ENCODE assay signal across 28 cellular contexts in the genomic region with DNA sequence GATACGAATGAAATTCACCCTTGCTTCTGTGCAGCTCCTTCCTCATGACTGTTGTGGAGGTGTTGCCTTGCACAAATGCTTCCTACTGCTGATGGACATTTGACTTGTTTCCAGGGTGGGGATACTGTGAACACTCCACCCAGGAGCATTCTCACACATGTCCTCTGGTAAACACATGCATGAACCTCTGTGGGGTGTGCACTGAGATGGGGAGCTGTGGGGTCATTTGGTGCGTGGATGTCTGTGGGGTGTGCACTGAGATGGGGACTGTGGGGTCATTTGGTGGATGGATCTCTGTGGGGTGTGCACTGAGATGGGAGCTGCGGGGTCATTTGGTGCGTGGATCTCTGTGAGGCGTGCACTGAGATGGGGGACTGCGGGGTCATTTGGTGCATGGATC.
"Had no signal": no experiment of that assay in that cellular context is flagged by ENCODE, and none has a peak within 500 bp of the region (broad histone marks: within the 10 kb centered on the region; RNA-seq: fewer than 3 reads in every experiment).

No MANE protein-coding gene starts in this region.

- H3K27ac Mint-ChIP-seq: stimulated activated effector memory CD8-positive, alpha-beta T cell treated with anti-CD3 and anti-CD28 coated beads, Interleukin-12 subunit alpha, Interleukin-12 subunit beta, amount 100 ng/mL, for 72 hours; stimulated activated memory B cell treated with anti-CD40 and anti-IgM and Interleukin-4, amounts not matched to agents 10 μg/mL and 1 μg/mL and 100 μg/mL, for 72 hours; stimulated activated naive B cell treated with anti-CD40 and anti-IgM and Interleukin-4, amounts not matched to agents 10 μg/mL and 1 μg/mL and 100 μg/mL, for 72 hours; stimulated activated naive CD8-positive, alpha-beta T cell treated with anti-CD3 and anti-CD28 coated beads, Interleukin-15, amount 100 ng/mL, for 72 hours; stimulated activated naive CD8-positive, alpha-beta T cell treated with anti-CD3 and anti-CD28 coated beads, Interleukin-15, Interleukin-2, amounts not matched to agents 100 ng/mL and 50 ng/mL, for 24 hours; type B pancreatic cell had no signal

- H3K4me3 ChIP-seq: stomach, suprapubic skin, testis, thoracic aorta, thyroid gland, tibial artery, tibial nerve, transverse colon, upper lobe of left lung, upper lobe of right lung, uterus, vagina had no signal

- H3K4me3 Mint-ChIP-seq: stimulated activated effector memory CD8-positive, alpha-beta T cell treated with anti-CD3 and anti-CD28 coated beads, Interleukin-12 subunit alpha, Interleukin-12 subunit beta, amount 100 ng/mL, for 72 hours; stimulated activated memory B cell treated with anti-CD40 and anti-IgM and Interleukin-4, amounts not matched to agents 10 μg/mL and 1 μg/mL and 100 μg/mL, for 72 hours; stimulated activated naive B cell treated with anti-CD40 and anti-IgM and Interleukin-4, amounts not matched to agents 10 μg/mL and 1 μg/mL and 100 μg/mL, for 72 hours; stimulated activated naive CD8-positive, alpha-beta T cell treated with anti-CD3 and anti-CD28 coated beads, Interleukin-15, amount 100 ng/mL, for 72 hours; stimulated activated naive CD8-positive, alpha-beta T cell treated with anti-CD3 and anti-CD28 coated beads, Interleukin-15, Interleukin-2, amounts not matched to agents 100 ng/mL and 50 ng/mL, for 24 hours; type B pancreatic cell had no signal

- H3K9me3 Mint-ChIP-seq: stimulated activated effector memory CD8-positive, alpha-beta T cell treated with anti-CD3 and anti-CD28 coated beads, Interleukin-12 subunit alpha, Interleukin-12 subunit beta, amount 100 ng/mL, for 72 hours; stimulated activated naive CD8-positive, alpha-beta T cell treated with anti-CD3 and anti-CD28 coated beads, Interleukin-15, amount 100 ng/mL, for 72 hours; stimulated activated naive CD8-positive, alpha-beta T cell treated with anti-CD3 and anti-CD28 coated beads, Interleukin-15, Interleukin-2, amounts not matched to agents 100 ng/mL and 50 ng/mL, for 24 hours; type B pancreatic cell had no signal

- ATAC-seq: stimulated activated effector memory CD8-positive, alpha-beta T cell treated with anti-CD3 and anti-CD28 coated beads, Interleukin-12 subunit alpha, Interleukin-12 subunit beta, amount 100 ng/mL, for 72 hours; stimulated activated memory B cell treated with anti-CD40 and anti-IgM and Interleukin-4, amounts not matched to agents 10 μg/mL and 1 μg/mL and 100 μg/mL, for 72 hours; stimulated activated naive B cell treated with anti-CD40 and anti-IgM and Interleukin-4, amounts not matched to agents 10 μg/mL and 1 μg/mL and 100 μg/mL, for 72 hours; stimulated activated naive CD8-positive, alpha-beta T cell treated with anti-CD3 and anti-CD28 coated beads, Interleukin-15, amount 100 ng/mL, for 72 hours; stimulated activated naive CD8-positive, alpha-beta T cell treated with anti-CD3 and anti-CD28 coated beads, Interleukin-15, Interleukin-2, amounts not matched to agents 100 U/mL and 50 U/mL, for 24 hours; upper lobe of right lung had no signal

- H3K27me3 ChIP-seq: suprapubic skin, testis, thyroid gland, tibial nerve, upper lobe of left lung, uterus, vagina had no signal

- H3K27ac ChIP-seq: stomach, suprapubic skin, testis, thoracic aorta, thyroid gland, tibial artery, tibial nerve, transverse colon, upper lobe of left lung, upper lobe of right lung, uterus, vagina had no signal

- H3K9me3 ChIP-seq: stomach, suprapubic skin, testis, thoracic aorta, thyroid gland, tibial artery, tibial nerve, transverse colon, upper lobe of left lung, upper lobe of right lung, uterus, vagina had no signal

- DNase-seq: stimulated activated CD4-positive, alpha-beta T cell treated with anti-CD3 and anti-CD28 coated beads, Interleukin-2, amount 100 ng/mL, for 48 hours; stimulated activated CD4-positive, alpha-beta T cell treated with anti-CD3 and anti-CD28 coated beads, Interleukin-4, amount 100 ng/mL, for 1 hour; stimulated activated CD4-positive, alpha-beta T cell treated with anti-CD3 and anti-CD28 coated beads, Interleukin-4, amount 100 ng/mL, for 24 hours; stimulated activated CD4-positive, alpha-beta T cell treated with anti-CD3 and anti-CD28 coated beads, Interleukin-4, amount 100 ng/mL, for 4 hours; stimulated activated CD8-positive, alpha-beta memory T cell treated with anti-CD3 and anti-CD28 coated beads, Interleukin-4, amount 100 ng/mL, for 48 hours; stimulated activated naive B cell treated with anti-CD40 and anti-IgM and Interleukin-4, amounts not matched to agents 10 μg/mL and 1 μg/mL and 100 μg/mL, for 72 hours; stimulated activated naive CD4-positive, alpha-beta T cell; stimulated activated naive CD4-positive, alpha-beta T cell treated with Interleukin-2 at 50 U/mL for 16 hours; stimulated activated naive CD8-positive, alpha-beta T cell treated with anti-CD3 and anti-CD28 coated beads, Interleukin-15, amount 100 ng/mL, for 72 hours; stimulated activated naive CD8-positive, alpha-beta T cell treated with anti-CD3 and anti-CD28 coated beads, Interleukin-15, Interleukin-2, amounts not matched to agents 100 U/mL and 50 U/mL, for 24 hours; stomach; substantia nigra; testis; thyroid gland; tibial artery; transverse colon; trophoblast cell; upper lobe of left lung; upper lobe of right lung; uterus had no signal

- H3K4me1 Mint-ChIP-seq: stimulated activated effector memory CD8-positive, alpha-beta T cell treated with anti-CD3 and anti-CD28 coated beads, Interleukin-12 subunit alpha, Interleukin-12 subunit beta, amount 100 ng/mL, for 72 hours; stimulated activated memory B cell treated with anti-CD40 and anti-IgM and Interleukin-4, amounts not matched to agents 10 μg/mL and 1 μg/mL and 100 μg/mL, for 72 hours; stimulated activated naive B cell treated with anti-CD40 and anti-IgM and Interleukin-4, amounts not matched to agents 10 μg/mL and 1 μg/mL and 100 μg/mL, for 72 hours; stimulated activated naive CD8-positive, alpha-beta T cell treated with anti-CD3 and anti-CD28 coated beads, Interleukin-15, amount 100 ng/mL, for 72 hours had no signal

- H3K4me1 ChIP-seq: stomach, suprapubic skin, testis, thyroid gland, tibial artery, tibial nerve, transverse colon, upper lobe of left lung, upper lobe of right lung, uterus, vagina had no signal

- H3K36me3 ChIP-seq: stomach, thoracic aorta, thyroid gland, tibial artery, tibial nerve, transverse colon, upper lobe of left lung, upper lobe of right lung, uterus, vagina had no signal

- H3K36me3 Mint-ChIP-seq: stimulated activated effector memory CD8-positive, alpha-beta T cell treated with anti-CD3 and anti-CD28 coated beads, Interleukin-12 subunit alpha, Interleukin-12 subunit beta, amount 100 ng/mL, for 72 hours; stimulated activated memory B cell treated with anti-CD40 and anti-IgM and Interleukin-4, amounts not matched to agents 10 μg/mL and 1 μg/mL and 100 μg/mL, for 72 hours; stimulated activated naive B cell treated with anti-CD40 and anti-IgM and Interleukin-4, amounts not matched to agents 10 μg/mL and 1 μg/mL and 100 μg/mL, for 72 hours; type B pancreatic cell had no signal
